ENCODE assay signal across 29 cellular contexts in genomic region chr22:16789860-16790493, GRCh38. TPM values are rescaled to one million over a fixed set of nuclear protein-coding genes. Genes with fewer than 3 reads are reported as not detected.
DNase-seq lines count a peak whose midpoint lies in the region; ATAC-seq, FAIRE-seq and TF ChIP-seq lines count a peak whose summit lies in the region.
"Had no signal": no experiment of that assay in that cellular context is flagged by ENCODE, and none has a peak within 500 bp of the region (broad histone marks: within the 10 kb centered on the region; RNA-seq: fewer than 3 reads in every experiment).

No MANE protein-coding gene starts in this region.

- no TSS peak for BruUV-seq in K562 (replicated peaks; lab: Mats Ljungman, UMichigan)

- peaks cover 3% of the 10 kb centered on the region for H3K36me3 Mint-ChIP-seq in activated naive CD8-positive, alpha-beta T cell treated with anti-CD3 and anti-CD28 coated beads, Interleukin-2, amount 10 ng/mL, durations not matched to agents 7 days and 5 days
- H3K36me3 Mint-ChIP-seq in activated naive CD8-positive, alpha-beta T cell treated with anti-CD3 and anti-CD28 coated beads, Interleukin-2, amount 50 U/mL, for 24 hours (ENCODE audit: low read depth): no peaks in the 10 kb centered on the region
- peaks cover 3% of the 10 kb centered on the region for H3K36me3 Mint-ChIP-seq in natural killer cell treated with Interleukin-12 subunit alpha and Interleukin-12 subunit beta and Interleukin-15 and Interleukin-18, amount 100 ng/mL, for 72 hours
- H3K36me3 Mint-ChIP-seq: IgD-negative memory B cell had no signal

- no peak overlapping the region for H2AFZ ChIP-seq in MM.1S (ENCODE audit: low read length)
- H2AFZ ChIP-seq in K562 (ENCODE audit: low read depth, low read length): no peak overlapping the region

- intact Hi-C loops in K562 (cut with micrococcal nuclease): no loop called here
- intact Hi-C loops in upper lobe of right lung (cut with DNase I): no loop called here

- H3K27ac ChIP-seq in MM.1S (ENCODE audit: low read length) (no peak overlapping the region), K562 (ENCODE audit: extremely low read depth, low read depth, low read length) (no peak overlapping the region), upper lobe of right lung (no peak overlapping the region)
- H3K27ac ChIP-seq: HL-60, SJCRH30 had no signal

- H3K4me1 Mint-ChIP-seq in activated naive CD8-positive, alpha-beta T cell treated with anti-CD3 and anti-CD28 coated beads, Interleukin-2, amount 10 ng/mL, durations not matched to agents 7 days and 5 days: peaks cover 8% of the 10 kb centered on the region
- H3K4me1 Mint-ChIP-seq in activated naive CD8-positive, alpha-beta T cell treated with anti-CD3 and anti-CD28 coated beads, Interleukin-2, amount 50 U/mL, for 24 hours: no peaks in the 10 kb centered on the region
- no peaks in the 10 kb centered on the region for H3K4me1 Mint-ChIP-seq in natural killer cell treated with Interleukin-12 subunit alpha and Interleukin-12 subunit beta and Interleukin-15 and Interleukin-18, amount 100 ng/mL, for 72 hours (ENCODE audit: low read depth in 2 of 2)
- H3K4me1 Mint-ChIP-seq: IgD-negative memory B cell had no signal

- H3K27ac Mint-ChIP-seq in activated naive CD8-positive, alpha-beta T cell treated with anti-CD3 and anti-CD28 coated beads, Interleukin-2, amount 10 ng/mL, durations not matched to agents 7 days and 5 days: no peak overlapping the region
- H3K27ac Mint-ChIP-seq in activated naive CD8-positive, alpha-beta T cell treated with anti-CD3 and anti-CD28 coated beads, Interleukin-2, amount 50 U/mL, for 24 hours: no peak overlapping the region
- no peak overlapping the region for H3K27ac Mint-ChIP-seq in natural killer cell treated with Interleukin-12 subunit alpha and Interleukin-12 subunit beta and Interleukin-15 and Interleukin-18, amount 100 ng/mL, for 72 hours
- H3K27ac Mint-ChIP-seq: CD4-positive, alpha-beta T cell; IgD-negative memory B cell had no signal

- POLR2A ChIA-PET in activated naive CD8-positive, alpha-beta T cell treated with anti-CD3 and anti-CD28 coated beads, Interleukin-2, amount 10 ng/mL, durations not matched to agents 7 days and 5 days (lab: Charles Lee): no interaction called here
- POLR2A ChIA-PET in K562 (lab: Yijun Ruan, JAX): interaction anchor here (0.6 to 1.1 kb wide), 3 partner anchors 10 to 14 kb away, joined by 3 to 4 read pairs (median 3); no protein-coding TSS in a partner anchor

- H4K20me1 ChIP-seq in MM.1S (ENCODE audit: insufficient read depth, low read length) (no peaks in the 10 kb centered on the region), K562 (replicated peaks; ENCODE audit: control insufficient read depth, insufficient read depth, low read length) (no peaks in the 10 kb centered on the region)

- peak; percentile 47 for ATAC-seq in activated naive CD8-positive, alpha-beta T cell treated with anti-CD3 and anti-CD28 coated beads, Interleukin-2, amount 10 ng/mL, durations not matched to agents 7 days and 5 days (ENCODE audit: low read depth)
- ATAC-seq in activated naive CD8-positive, alpha-beta T cell treated with anti-CD3 and anti-CD28 coated beads, Interleukin-2, amount 50 U/mL, for 24 hours: no peak
- ATAC-seq in K562 (peak; percentile 55), upper lobe of right lung (no peak), HG03354 (IDR thresholded peaks at IDR 0.05; ENCODE audit: poor library complexity, severe bottlenecking, unreplicated experiment) (no peak)
- no peak for ATAC-seq in natural killer cell treated with Interleukin-12 subunit alpha and Interleukin-12 subunit beta and Interleukin-15 and Interleukin-18, amount 100 ng/mL, for 72 hours
- ATAC-seq: PC-3, Right ventricle myocardium inferior, SK-N-SH treated with all-trans-retinoic acid at 6 μM for 48 hours had no signal

- in situ Hi-C loops in K562 (cut with MboI): no loop called here

- peaks cover 2% of the 10 kb centered on the region for H3K9me3 Mint-ChIP-seq in activated naive CD8-positive, alpha-beta T cell treated with anti-CD3 and anti-CD28 coated beads, Interleukin-2, amount 10 ng/mL, durations not matched to agents 7 days and 5 days
- no peaks in the 10 kb centered on the region for H3K9me3 Mint-ChIP-seq in activated naive CD8-positive, alpha-beta T cell treated with anti-CD3 and anti-CD28 coated beads, Interleukin-2, amount 50 U/mL, for 24 hours
- H3K9me3 Mint-ChIP-seq in natural killer cell treated with Interleukin-12 subunit alpha and Interleukin-12 subunit beta and Interleukin-15 and Interleukin-18, amount 100 ng/mL, for 72 hours: peaks cover 3% of the 10 kb centered on the region
- H3K9me3 Mint-ChIP-seq: CD4-positive, alpha-beta T cell had no signal

- H3K27me3 ChIP-seq in MM.1S (replicated peaks; ENCODE audit: insufficient read depth, low read length) (no peaks in the 10 kb centered on the region), K562 (ENCODE audit: control insufficient read depth in 2 of 2, insufficient read depth in 2 of 2, low read length in 2 of 2) (no peaks in the 10 kb centered on the region), upper lobe of right lung (no peaks in the 10 kb centered on the region)
- H3K27me3 ChIP-seq: SJCRH30 had no signal

- no peaks in the 10 kb centered on the region for H3K9me3 ChIP-seq in MM.1S (replicated peaks; ENCODE audit: insufficient read depth, low read length)
- H3K9me3 ChIP-seq in K562 (replicated peaks; ENCODE audit: control insufficient read depth, insufficient read depth, low read depth, low read length): no peaks in the 10 kb centered on the region
- no peaks in the 10 kb centered on the region for H3K9me3 ChIP-seq in upper lobe of right lung
- H3K9me3 ChIP-seq: HAP-1, SJCRH30 had no signal

- TF ChIP-seq EP300 in K562 (IDR thresholded peaks at IDR 0.05; ENCODE audit: low read length): no peak

- no peaks in the 10 kb centered on the region for H3K9me2 ChIP-seq in MM.1S (replicated peaks; ENCODE audit: insufficient read depth, low read length)

- WGBS in K562 (ENCODE audit: insufficient coverage, low coverage, missing lambda C conversion rate): 25% methylated on average over 4 of the region's 4 CpGs

- H3K4me1 ChIP-seq in MM.1S (ENCODE audit: low read length): peaks cover 10% of the 10 kb centered on the region
- H3K4me1 ChIP-seq in K562 (replicated peaks in 1 of 2; ENCODE audit: control insufficient read depth in 2 of 2, insufficient read depth in 2 of 2, low read length in 2 of 2): no peaks in the 10 kb centered on the region
- no peaks in the 10 kb centered on the region for H3K4me1 ChIP-seq in upper lobe of right lung
- H3K4me1 ChIP-seq: HAP-1, SJCRH30 had no signal

- TF ChIP-seq CTCF in MM.1S (IDR thresholded peaks at IDR 0.05; ENCODE audit: low read length) (no peak), NB4 (IDR thresholded peaks at IDR 0.05; ENCODE audit: low read depth, low read length) (no peak), K562 (IDR thresholded peaks at IDR 0.05 in 2 of 3, conservative IDR thresholded peaks at IDR 0.05 in 1 of 3; ENCODE audit: insufficient read depth in 2 of 3, low read depth in 1 of 3, low read length in 3 of 3) (no peak), upper lobe of right lung (IDR thresholded peaks at IDR 0.05) (no peak)

- H3K27me3 Mint-ChIP-seq in activated naive CD8-positive, alpha-beta T cell treated with anti-CD3 and anti-CD28 coated beads, Interleukin-2, amount 10 ng/mL, durations not matched to agents 7 days and 5 days: peaks cover 28% of the 10 kb centered on the region
- H3K27me3 Mint-ChIP-seq in activated naive CD8-positive, alpha-beta T cell treated with anti-CD3 and anti-CD28 coated beads, Interleukin-2, amount 50 U/mL, for 24 hours: peaks cover 3% of the 10 kb centered on the region
- H3K27me3 Mint-ChIP-seq in natural killer cell treated with Interleukin-12 subunit alpha and Interleukin-12 subunit beta and Interleukin-15 and Interleukin-18, amount 100 ng/mL, for 72 hours: peaks cover 12 to 13% of the 10 kb centered on the region in 2 donors
- H3K27me3 Mint-ChIP-seq: IgD-negative memory B cell had no signal

- H3K36me3 ChIP-seq in MM.1S (replicated peaks; ENCODE audit: insufficient read depth, low read length) (no peaks in the 10 kb centered on the region), K562 (ENCODE audit: control insufficient read depth, insufficient read depth, low read length) (peaks cover 27% of the 10 kb centered on the region), upper lobe of right lung (no peaks in the 10 kb centered on the region)
- H3K36me3 ChIP-seq: HAP-1, SJCRH30 had no signal

- no peak for FAIRE-seq in K562 (lab: Jason Lieb, UNC)
- FAIRE-seq: D721Med had no signal

- H3K4me3 ChIP-seq in MM.1S (ENCODE audit: low read length) (no peak overlapping the region), NB4 (ENCODE audit: low read depth, low read length) (no peak overlapping the region), K562 (no peak overlapping the region), upper lobe of right lung (no peak overlapping the region)
- H3K4me3 ChIP-seq: HAP-1, SJCRH30 had no signal

- no peak overlapping the region for H3K9ac ChIP-seq in MM.1S (ENCODE audit: low read length)
- no peak overlapping the region for H3K9ac ChIP-seq in K562 (ENCODE audit: insufficient read depth in 1 of 2, low read depth in 2 of 2, low read length in 2 of 2)

- DNase-seq in activated naive CD8-positive, alpha-beta T cell treated with anti-CD3 and anti-CD28 coated beads, Interleukin-2, amount 10 ng/mL, durations not matched to agents 7 days and 5 days: no peak
- DNase-seq in activated naive CD8-positive, alpha-beta T cell treated with anti-CD3 and anti-CD28 coated beads, Interleukin-2, amount 50 U/mL, for 24 hours: no peak
- DNase-seq in MM.1S (peak; percentile 49), NB4 (ENCODE audit: low read depth) (peak; percentile 51), K562 (ENCODE audit: extremely low read depth in 1 of 4, low spot score in 3 of 4) (no peak), upper lobe of right lung (no peak)
- DNase-seq in natural killer cell treated with Interleukin-12 subunit alpha and Interleukin-12 subunit beta and Interleukin-15 and Interleukin-18, amount 100 ng/mL, for 72 hours (ENCODE audit: low spot score): no peak
- DNase-seq: CD4-positive, alpha-beta T cell; GOT3; NCI-H1048; NCI-H1417; NCI-H1694; NCI-H2029 treated with DMSO at 0.1 percent for 48 hours; NCI-H2227 treated with DMSO at 0.1 percent for 48 hours; NCI-H526 treated with DMSO at 0.1 percent for 48 hours; PC-3; SJCRH30 had no signal

- TF ChIP-seq RAD21 in K562 (CRISPR knock-in tag; conservative IDR thresholded peaks at IDR 0.05 in 1 of 2, IDR thresholded peaks at IDR 0.05 in 1 of 2): no peak

- peak overlapping the region; percentile 5 for H3K4me3 Mint-ChIP-seq in activated naive CD8-positive, alpha-beta T cell treated with anti-CD3 and anti-CD28 coated beads, Interleukin-2, amount 10 ng/mL, durations not matched to agents 7 days and 5 days
- H3K4me3 Mint-ChIP-seq in activated naive CD8-positive, alpha-beta T cell treated with anti-CD3 and anti-CD28 coated beads, Interleukin-2, amount 50 U/mL, for 24 hours: no peak overlapping the region
- no peak overlapping the region for H3K4me3 Mint-ChIP-seq in natural killer cell treated with Interleukin-12 subunit alpha and Interleukin-12 subunit beta and Interleukin-15 and Interleukin-18, amount 100 ng/mL, for 72 hours
- H3K4me3 Mint-ChIP-seq: CD4-positive, alpha-beta T cell; IgD-negative memory B cell had no signal

- TF ChIP-seq POLR2A in NB4 (IDR thresholded peaks at IDR 0.05; ENCODE audit: extremely low read depth, insufficient read length) (no peak), K562 (conservative IDR thresholded peaks at IDR 0.05) (no peak)

- no peaks in the 10 kb centered on the region for H3F3A ChIP-seq in MM.1S (ENCODE audit: insufficient read depth, low read length)

- no peaks in the 10 kb centered on the region for H3K79me2 ChIP-seq in MM.1S (ENCODE audit: low read length)
- H3K79me2 ChIP-seq in K562 (ENCODE audit: control insufficient read depth, insufficient read depth, low read length): no peaks in the 10 kb centered on the region

- no peaks in the 10 kb centered on the region for H3K9me1 ChIP-seq in K562 (ENCODE audit: control insufficient read depth, insufficient read depth, low read length)

- H3K4me2 ChIP-seq in MM.1S (ENCODE audit: low read depth, low read length) (peak overlapping the region; percentile 27; the same call in 1 of the 2 replicates), K562 (ENCODE audit: insufficient read depth, low read length) (no peak overlapping the region)

- CTCF ChIA-PET in K562 (lab: Yijun Ruan, JAX; ENCODE audit: low intra/inter-chr PET ratio): interaction anchor here (1.5 kb wide), 1 partner anchor 16 kb away, joined by 3 read pairs; no protein-coding TSS in a partner anchor

RNA-seq across cellular contexts. Expression of gene XKR3, which starts 35.2 kb away (rescaled TPM):
- not detected for total RNA-seq in activated naive CD8-positive, alpha-beta T cell treated with anti-CD3 and anti-CD28 coated beads, Interleukin-2, amount 10 ng/mL, durations not matched to agents 7 days and 5 days
- total RNA-seq in K562 (2011; cell fraction: chromatin; rRNA removed; ENCODE audit: low replicate concordance): 16.1 and 61.9 TPM in 2 replicates
- total RNA-seq in K562 (2011; cell fraction: nucleolus; rRNA removed): 10.8 and 13.3 TPM in 2 replicates
- 27.7 and 41.4 TPM in 2 replicates for total RNA-seq in K562 (2011; cell fraction: nucleoplasm; rRNA removed)
- total RNA-seq in K562 (2014; rRNA removed) (3.5 and 3.6 TPM in 2 replicates), K562 (2014; rRNA removed; fragmentation: Illumina TruSeq; extraction: Trizol) (10.0 and 10.5 TPM in 2 replicates), K562 (2015; rRNA removed; fragmentation: Illumina TruSeq; extraction: Trizol) (8.8 and 9.2 TPM in 2 replicates), K562 (2021) (11.3 and 11.5 TPM in 2 replicates), upper lobe of right lung (not detected)
- polyA plus RNA-seq in K562 (2011; rRNA removed) (6.1 and 6.8 TPM in 2 replicates), K562 (2014; fragmentation: Illumina TruSeq; extraction: Trizol) (6.9 and 7.1 TPM in 2 replicates), K562 (2014; fragmentation: Nextera tagmentation; extraction: Ambion mirVana) (1 to 10 TPM; 3.7 to 5.1 TPM), K562 (2014; rRNA removed) (11.1 and 11.2 TPM in 2 replicates)
- 1.0 and 3.2 TPM in 2 replicates for polyA plus RNA-seq in K562 (2011; cell fraction: cytosol; rRNA removed)
- 9.4 and 15.7 TPM in 2 replicates for polyA plus RNA-seq in K562 (2011; cell fraction: nucleus; rRNA removed)
- 5.1 and 6.2 TPM in 2 replicates for polyA plus RNA-seq in K562 (2012)
- polyA minus RNA-seq in K562 (2011; rRNA and poly(A)+ RNA removed): 14.8 and 18.2 TPM in 2 replicates
- 6.2 and 6.5 TPM in 2 replicates for polyA minus RNA-seq in K562 (2011; cell fraction: cytosol; rRNA and poly(A)+ RNA removed)
- 10.2 and 19.5 TPM in 2 replicates for polyA minus RNA-seq in K562 (2011; cell fraction: nucleus; rRNA and poly(A)+ RNA removed)
- total RNA-seq in natural killer cell treated with Interleukin-12 subunit alpha and Interleukin-12 subunit beta and Interleukin-15 and Interleukin-18, amount 100 ng/mL, for 72 hours: not detected
- total RNA-seq: A172; CD4-positive, alpha-beta T cell; G401; NCI-H460; PC-3; Right ventricle myocardium inferior; RPMI7951; SJCRH30 had no signal
- polyA plus RNA-seq: BJ, IgD-negative memory B cell had no signal

Comparison
In these comparisons a context has a peak if more than half of its experiments do, and no peak if none do; other contexts are left out.
1. ATAC-seq: peak in activated naive CD8-positive, alpha-beta T cell treated with anti-CD3 and anti-CD28 coated beads, Interleukin-2, amount 10 ng/mL, durations not matched to agents 7 days and 5 days (single experiment) and K562 (single experiment); none in activated naive CD8-positive, alpha-beta T cell treated with anti-CD3 and anti-CD28 coated beads, Interleukin-2, amount 50 U/mL, for 24 hours (single experiment), upper lobe of right lung (single experiment), HG03354 (single experiment) and natural killer cell treated with Interleukin-12 subunit alpha and Interleukin-12 subunit beta and Interleukin-15 and Interleukin-18, amount 100 ng/mL, for 72 hours (0 of 2).
2. DNase-seq: peak in MM.1S (single experiment) and NB4 (single experiment); none in activated naive CD8-positive, alpha-beta T cell treated with anti-CD3 and anti-CD28 coated beads, Interleukin-2, amount 10 ng/mL, durations not matched to agents 7 days and 5 days (single experiment), activated naive CD8-positive, alpha-beta T cell treated with anti-CD3 and anti-CD28 coated beads, Interleukin-2, amount 50 U/mL, for 24 hours (single experiment), K562 (0 of 4), upper lobe of right lung (single experiment) and natural killer cell treated with Interleukin-12 subunit alpha and Interleukin-12 subunit beta and Interleukin-15 and Interleukin-18, amount 100 ng/mL, for 72 hours (single experiment).